15 cellular contexts compared by ENCODE assay signal in genomic region chr2:120312076-120312475, GRCh38. TPM values are rescaled to one million over a fixed set of nuclear protein-coding genes. Genes with fewer than 3 reads are reported as not detected.
DNase-seq lines count a peak whose midpoint lies in the region; ATAC-seq, FAIRE-seq and TF ChIP-seq lines count a peak whose summit lies in the region.
"Had no signal": no experiment of that assay in that cellular context is flagged by ENCODE, and none has a peak within 500 bp of the region (broad histone marks: within the 10 kb centered on the region; RNA-seq: fewer than 3 reads in every experiment).

No MANE protein-coding gene starts in this region.

- no peak overlapping the region for H2AFZ ChIP-seq in astrocyte (ENCODE audit: low read depth, low read length)

- peaks cover 30% of the 10 kb centered on the region for H3K4me1 Mint-ChIP-seq in activated naive CD8-positive, alpha-beta T cell treated with anti-CD3 and anti-CD28 coated beads, Interleukin-2, amount 10 ng/mL, durations not matched to agents 7 days and 5 days
- peaks cover 32% of the 10 kb centered on the region for H3K4me1 Mint-ChIP-seq in activated naive CD8-positive, alpha-beta T cell treated with anti-CD3 and anti-CD28 coated beads, Interleukin-2, amount 50 U/mL, for 24 hours
- H3K4me1 Mint-ChIP-seq in astrocyte (ENCODE audit: low read depth, unreplicated experiment): peaks cover 3% of the 10 kb centered on the region
- H3K4me1 Mint-ChIP-seq in stimulated activated memory B cell treated with anti-CD40 and anti-IgM and Interleukin-4, amounts not matched to agents 10 μg/mL and 1 μg/mL and 100 μg/mL, for 72 hours: peaks cover 41% of the 10 kb centered on the region

- H3K9me3 Mint-ChIP-seq in activated naive CD8-positive, alpha-beta T cell treated with anti-CD3 and anti-CD28 coated beads, Interleukin-2, amount 10 ng/mL, durations not matched to agents 7 days and 5 days: no peaks in the 10 kb centered on the region
- H3K9me3 Mint-ChIP-seq in activated naive CD8-positive, alpha-beta T cell treated with anti-CD3 and anti-CD28 coated beads, Interleukin-2, amount 50 U/mL, for 24 hours: no peaks in the 10 kb centered on the region
- H3K9me3 Mint-ChIP-seq in astrocyte (ENCODE audit: unreplicated experiment): no peaks in the 10 kb centered on the region
- no peaks in the 10 kb centered on the region for H3K9me3 Mint-ChIP-seq in stimulated activated memory B cell treated with anti-CD40 and anti-IgM and Interleukin-4, amounts not matched to agents 10 μg/mL and 1 μg/mL and 100 μg/mL, for 72 hours
- H3K9me3 Mint-ChIP-seq: CD4-positive, alpha-beta T cell had no signal

- no peaks in the 10 kb centered on the region for H3K36me3 ChIP-seq in astrocyte (ENCODE audit: insufficient read depth, low read length)

- TF ChIP-seq CTCF in VCaP (conservative IDR thresholded peaks at IDR 0.05) (no peak), astrocyte (IDR thresholded peaks at IDR 0.05; ENCODE audit: insufficient read depth, low read depth, low read length) (no peak), GM13977 (IDR thresholded peaks at IDR 0.05; ENCODE audit: extremely low read depth, insufficient read depth, missing control alignments) (no peak)

- POLR2A ChIA-PET in activated naive CD8-positive, alpha-beta T cell treated with anti-CD3 and anti-CD28 coated beads, Interleukin-2, amount 10 ng/mL, durations not matched to agents 7 days and 5 days (lab: Charles Lee): interaction anchor here (0.5 to 4.2 kb wide), 7 partner anchors 9 to 135 kb away, joined by 3 to 46 read pairs (median 6); partner anchors contain the start of genes RALB and TMEM185B

- H3K36me3 Mint-ChIP-seq in activated naive CD8-positive, alpha-beta T cell treated with anti-CD3 and anti-CD28 coated beads, Interleukin-2, amount 10 ng/mL, durations not matched to agents 7 days and 5 days: no peaks in the 10 kb centered on the region
- H3K36me3 Mint-ChIP-seq in activated naive CD8-positive, alpha-beta T cell treated with anti-CD3 and anti-CD28 coated beads, Interleukin-2, amount 50 U/mL, for 24 hours (ENCODE audit: low read depth): no peaks in the 10 kb centered on the region
- no peaks in the 10 kb centered on the region for H3K36me3 Mint-ChIP-seq in astrocyte (ENCODE audit: low read depth, unreplicated experiment)
- H3K36me3 Mint-ChIP-seq in stimulated activated memory B cell treated with anti-CD40 and anti-IgM and Interleukin-4, amounts not matched to agents 10 μg/mL and 1 μg/mL and 100 μg/mL, for 72 hours: no peaks in the 10 kb centered on the region

- no peak overlapping the region for H3K27ac Mint-ChIP-seq in activated naive CD8-positive, alpha-beta T cell treated with anti-CD3 and anti-CD28 coated beads, Interleukin-2, amount 10 ng/mL, durations not matched to agents 7 days and 5 days
- no peak overlapping the region for H3K27ac Mint-ChIP-seq in activated naive CD8-positive, alpha-beta T cell treated with anti-CD3 and anti-CD28 coated beads, Interleukin-2, amount 50 U/mL, for 24 hours
- peak overlapping the region; percentile 62 for H3K27ac Mint-ChIP-seq in astrocyte (ENCODE audit: unreplicated experiment)
- H3K27ac Mint-ChIP-seq in stimulated activated memory B cell treated with anti-CD40 and anti-IgM and Interleukin-4, amounts not matched to agents 10 μg/mL and 1 μg/mL and 100 μg/mL, for 72 hours: peak overlapping the region; percentile 77

- no peak overlapping the region for H3K4me2 ChIP-seq in astrocyte (ENCODE audit: low read length)

- no peak overlapping the region for H3K9ac ChIP-seq in astrocyte (ENCODE audit: low read length)

- H3K9me3 ChIP-seq in astrocyte (ENCODE audit: insufficient read depth, low read depth, low read length): no peaks in the 10 kb centered on the region

- in situ Hi-C loops in GM13977 (cut with MboI; ENCODE audit: low pct_unique_long_range_greater_than_20kb, low sequenced_read_pairs, unreplicated experiment): no loop called here

- no peak for ATAC-seq in activated naive CD8-positive, alpha-beta T cell treated with anti-CD3 and anti-CD28 coated beads, Interleukin-2, amount 10 ng/mL, durations not matched to agents 7 days and 5 days (ENCODE audit: low read depth)
- no peak for ATAC-seq in activated naive CD8-positive, alpha-beta T cell treated with anti-CD3 and anti-CD28 coated beads, Interleukin-2, amount 50 U/mL, for 24 hours
- no peak for ATAC-seq in stimulated activated memory B cell treated with anti-CD40 and anti-IgM and Interleukin-4, amounts not matched to agents 10 μg/mL and 1 μg/mL and 100 μg/mL, for 72 hours

- no peaks in the 10 kb centered on the region for H4K20me1 ChIP-seq in astrocyte (ENCODE audit: insufficient read depth, low read length)

- H3K27ac ChIP-seq in VCaP: peak overlapping the region; percentile 68; the same call in 1 of the 2 replicates
- no peak overlapping the region for H3K27ac ChIP-seq in astrocyte (ENCODE audit: low read depth, low read length)
- H3K27ac ChIP-seq: HL-60 had no signal

- no peaks in the 10 kb centered on the region for H3K27me3 Mint-ChIP-seq in activated naive CD8-positive, alpha-beta T cell treated with anti-CD3 and anti-CD28 coated beads, Interleukin-2, amount 10 ng/mL, durations not matched to agents 7 days and 5 days
- H3K27me3 Mint-ChIP-seq in activated naive CD8-positive, alpha-beta T cell treated with anti-CD3 and anti-CD28 coated beads, Interleukin-2, amount 50 U/mL, for 24 hours: no peaks in the 10 kb centered on the region
- peaks cover 45% of the 10 kb centered on the region for H3K27me3 Mint-ChIP-seq in astrocyte (ENCODE audit: low read depth, unreplicated experiment)
- peaks cover 15% of the 10 kb centered on the region for H3K27me3 Mint-ChIP-seq in stimulated activated memory B cell treated with anti-CD40 and anti-IgM and Interleukin-4, amounts not matched to agents 10 μg/mL and 1 μg/mL and 100 μg/mL, for 72 hours
- H3K27me3 Mint-ChIP-seq: CD4-positive, alpha-beta T cell had no signal

- no peak for DNase-seq in activated naive CD8-positive, alpha-beta T cell treated with anti-CD3 and anti-CD28 coated beads, Interleukin-2, amount 10 ng/mL, durations not matched to agents 7 days and 5 days
- no peak for DNase-seq in activated naive CD8-positive, alpha-beta T cell treated with anti-CD3 and anti-CD28 coated beads, Interleukin-2, amount 50 U/mL, for 24 hours
- DNase-seq in astrocyte (ENCODE audit: low read depth) (no peak), ureter (ENCODE audit: low spot score) (no peak), GM13977 (ENCODE audit: low spot score) (no peak)
- DNase-seq in stimulated activated CD4-positive, alpha-beta T cell treated with anti-CD3 and anti-CD28 coated beads, Interleukin-2, amount 100 ng/mL, for 24 hours: no peak
- DNase-seq: DMS 273 treated with DMSO at 0.1 percent for 48 hours had no signal

- H3K79me2 ChIP-seq in astrocyte (ENCODE audit: insufficient read depth, low read length): no peaks in the 10 kb centered on the region

- FAIRE-seq in astrocyte (lab: Jason Lieb, UNC): no peak
- FAIRE-seq: A204.1, H54 had no signal

- H3K27me3 ChIP-seq in astrocyte (ENCODE audit: insufficient read depth, low read length): no peaks in the 10 kb centered on the region

- peak overlapping the region; percentile 80 for H3K4me3 Mint-ChIP-seq in activated naive CD8-positive, alpha-beta T cell treated with anti-CD3 and anti-CD28 coated beads, Interleukin-2, amount 10 ng/mL, durations not matched to agents 7 days and 5 days
- H3K4me3 Mint-ChIP-seq in activated naive CD8-positive, alpha-beta T cell treated with anti-CD3 and anti-CD28 coated beads, Interleukin-2, amount 50 U/mL, for 24 hours: no peak overlapping the region
- no peak overlapping the region for H3K4me3 Mint-ChIP-seq in astrocyte (ENCODE audit: unreplicated experiment)
- H3K4me3 Mint-ChIP-seq in stimulated activated memory B cell treated with anti-CD40 and anti-IgM and Interleukin-4, amounts not matched to agents 10 μg/mL and 1 μg/mL and 100 μg/mL, for 72 hours: no peak overlapping the region

- peaks cover 5% of the 10 kb centered on the region for H3K4me1 ChIP-seq in astrocyte (ENCODE audit: insufficient read depth, low read length)

- H3K4me3 ChIP-seq in astrocyte (ENCODE audit: insufficient read depth, low read depth, low read length): no peak overlapping the region

RNA-seq across cellular contexts. Expression of gene INHBB, which starts 33.9 kb away (rescaled TPM):
- total RNA-seq in activated naive CD8-positive, alpha-beta T cell treated with anti-CD3 and anti-CD28 coated beads, Interleukin-2, amount 10 ng/mL, durations not matched to agents 7 days and 5 days: not detected
- total RNA-seq in astrocyte: 7.1 and 19.8 TPM in 2 replicates
- total RNA-seq in ureter: 10.8 TPM
- total RNA-seq: B cell; Calu3; CD4-positive, alpha-beta T cell had no signal

RNA-seq across cellular contexts. Expression of gene RALB, which starts 59.4 kb away (rescaled TPM):
- 10 to 100 TPM; 45.7 to 50.4 TPM for total RNA-seq in activated naive CD8-positive, alpha-beta T cell treated with anti-CD3 and anti-CD28 coated beads, Interleukin-2, amount 10 ng/mL, durations not matched to agents 7 days and 5 days
- 44.5 and 49.4 TPM in 2 replicates for total RNA-seq in astrocyte
- 50.5 TPM for total RNA-seq in ureter

Comparison
In these comparisons a context has a peak if more than half of its experiments do, and no peak if none do; other contexts are left out.
1. H3K27ac Mint-ChIP-seq: peak in astrocyte (single experiment) and stimulated activated memory B cell treated with anti-CD40 and anti-IgM and Interleukin-4, amounts not matched to agents 10 μg/mL and 1 μg/mL and 100 μg/mL, for 72 hours (single experiment); none in activated naive CD8-positive, alpha-beta T cell treated with anti-CD3 and anti-CD28 coated beads, Interleukin-2, amount 10 ng/mL, durations not matched to agents 7 days and 5 days (single experiment) and activated naive CD8-positive, alpha-beta T cell treated with anti-CD3 and anti-CD28 coated beads, Interleukin-2, amount 50 U/mL, for 24 hours (single experiment).